In the genomic region with DNA sequence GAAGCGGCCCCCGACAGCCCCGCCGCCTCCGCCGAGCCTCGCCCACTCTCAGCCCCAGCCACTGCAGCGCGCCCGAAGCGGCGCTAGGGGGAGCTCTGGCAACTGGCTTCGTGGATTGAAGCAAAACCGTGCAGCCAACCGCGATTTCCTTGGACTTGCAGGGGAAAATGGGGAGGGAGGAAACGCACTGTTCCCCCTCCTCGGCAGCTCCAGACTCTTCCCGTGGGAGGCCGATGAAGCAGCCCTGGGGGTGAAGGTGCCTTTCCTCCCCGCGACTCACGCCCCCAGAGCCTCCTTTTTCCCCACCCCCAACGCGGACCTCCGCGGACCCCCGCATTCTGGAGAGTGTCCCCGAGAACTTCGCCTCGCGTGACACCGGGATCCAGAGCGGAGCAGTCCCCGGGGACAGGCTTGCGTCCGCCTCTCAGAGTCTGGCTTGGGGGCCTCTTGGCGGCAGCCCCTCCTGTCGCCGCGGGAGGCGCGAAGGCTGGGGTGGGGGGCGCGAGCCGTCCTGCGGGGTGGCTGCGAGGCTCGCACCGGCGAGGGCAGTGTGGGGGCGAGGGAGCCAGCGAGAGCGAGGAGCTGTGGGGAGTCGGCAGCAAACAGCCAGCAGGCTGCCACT, we compare ENCODE assay signal across 8 cellular contexts. TPM values are rescaled to one million over a fixed set of nuclear protein-coding genes. Genes with fewer than 3 reads are reported as not detected.
A peak's percentile ranks its signal among the peaks of the same experiment; 100 is the strongest.
DNase-seq lines count a peak whose midpoint lies in the region; ATAC-seq, FAIRE-seq and TF ChIP-seq lines count a peak whose summit lies in the region.

No MANE protein-coding gene starts in this region.

- peaks cover 28% of the 10 kb centered on the region for H3K4me1 Mint-ChIP-seq in chondrocyte (ENCODE audit: low read depth)

- H3K9me3 ChIP-seq in A549 (no peaks in the 10 kb centered on the region), GM23248 (ENCODE audit: low read depth) (no peaks in the 10 kb centered on the region)

- FAIRE-seq in A549 (lab: Jason Lieb, UNC) = no peak

- peak overlapping the region; percentile 98 for H3K27ac Mint-ChIP-seq in chondrocyte (ENCODE audit: unreplicated experiment)

- H3K4me3 ChIP-seq in A549 (peak overlapping the region; percentile 87), GM23248 (peak overlapping the region; percentile 91)

- TF ChIP-seq CTCF in A549 (IDR thresholded peaks at IDR 0.05) (peak; percentile 88), chondrocyte (IDR thresholded peaks at IDR 0.05) (peak; percentile 94)

- TF ChIP-seq RAD21 in A549 (conservative IDR thresholded peaks at IDR 0.05 in 1 of 2, IDR thresholded peaks at IDR 0.05 in 1 of 2) = peak; percentile 91 to 92

- H3K36me3 Mint-ChIP-seq in chondrocyte (ENCODE audit: low read depth) = peaks cover 5% of the 10 kb centered on the region

- H3K4me2 ChIP-seq in A549 = peak overlapping the region; percentile 96
- peak overlapping the region; percentile 87 for H3K4me2 ChIP-seq in GM23248 (ENCODE audit: unreplicated experiment)

- ATAC-seq in A549 (peak; percentile 16 to 63; a peak in 5 of 6 replicates), HG03139 (IDR thresholded peaks at IDR 0.05; ENCODE audit: unreplicated experiment) (no peak)

- 2% methylated on average over 25 of the region's 55 CpGs for WGBS in A549 (ENCODE audit: missing lambda C conversion rate)
- 1% methylated on average over 45 to 54 of the region's 55 CpGs for WGBS in GM23248 (ENCODE audit: low coverage in 1 of 2, low lambda C conversion rate in 2 of 2, missing lambda C conversion rate in 2 of 2), 2 experiments

- no peak; the same call in 1 of the 2 replicates for TF ChIP-seq POLR2A in A549 (IDR thresholded peaks at IDR 0.05; ENCODE audit: low read length)

- H3K27ac ChIP-seq in A549 = peak overlapping the region; percentile 99
- H3K27ac ChIP-seq in GM23248 = peak overlapping the region; percentile 97

- no peaks in the 10 kb centered on the region for H3K9me3 Mint-ChIP-seq in chondrocyte (ENCODE audit: low read depth)

- peak; percentile 89 to 93 for DNase-seq in A549 (ENCODE audit: low read depth in 1 of 2, low spot score in 1 of 2)
- DNase-seq in GM23248 = peak; percentile 96
- peak; percentile 74 for DNase-seq in NCI-H345 treated with DMSO at 0.1 percent for 48 hours (lab: John Stamatoyannopoulos, UW; ENCODE audit: unreplicated experiment)
- DNase-seq in activated CD4-positive, alpha-beta T cell treated with anti-CD3 and anti-CD28 coated beads for 4 hours = peak; percentile 66 to 85
- DNase-seq in chondrocyte (ENCODE audit: low spot score) = no peak
- peak; percentile 88 for DNase-seq in kidney tubule cell (ENCODE audit: low spot score)
- peak; percentile 87 for DNase-seq in stimulated activated CD4-positive, alpha-beta T cell treated with anti-CD3 and anti-CD28 coated beads, Interleukin-15, amount 100 ng/mL, for 24 hours

- in situ Hi-C loops in GM23248 (cut with MboI) = loop anchor here (10.0 kb wide), 1 partner anchor 311 kb away; no protein-coding TSS in a partner anchor

- H3K9ac ChIP-seq in GM23248 = peak overlapping the region; percentile 95

- POLR2A ChIA-PET in A549 (lab: Yijun Ruan, JAX) = interaction anchor here (0.6 to 7.3 kb wide), 27 partner anchors 7 to 452 kb away, joined by 3 to 171 read pairs (median 4); a partner anchor contains a TSS

- peak overlapping the region; percentile 55 for H2AFZ ChIP-seq in GM23248

- H3K4me1 ChIP-seq in A549 (peaks cover 45% of the 10 kb centered on the region), GM23248 (ENCODE audit: insufficient read depth) (peaks cover 22% of the 10 kb centered on the region)

- no peaks in the 10 kb centered on the region for H3K27me3 ChIP-seq in GM23248 (replicated peaks; ENCODE audit: insufficient read depth)

- peaks cover 26% of the 10 kb centered on the region for H3K79me2 ChIP-seq in GM23248 (ENCODE audit: insufficient read depth)

- no peaks in the 10 kb centered on the region for H4K20me1 ChIP-seq in GM23248 (ENCODE audit: insufficient read depth)

- TF ChIP-seq EP300 in A549 (IDR thresholded peaks at IDR 0.05) = no peak; a peak in 1 of 5 replicates

- H3K9me2 ChIP-seq in GM23248 (ENCODE audit: insufficient read depth) = no peaks in the 10 kb centered on the region

- H3K4me3 Mint-ChIP-seq in chondrocyte (ENCODE audit: unreplicated experiment) = peak overlapping the region; percentile 86

- H3K36me3 ChIP-seq in GM23248 (ENCODE audit: low read depth) = no peaks in the 10 kb centered on the region

- no peaks in the 10 kb centered on the region for H3K27me3 Mint-ChIP-seq in chondrocyte (ENCODE audit: low read depth)

- CTCF ChIA-PET in A549 (lab: Yijun Ruan, JAX) = interaction anchor here (0.6 to 38.0 kb wide), 71 partner anchors 8 to 630 kb away, joined by 3 to 1029 read pairs (median 4); a partner anchor contains a TSS

- H3F3A ChIP-seq in GM23248 (ENCODE audit: insufficient read depth) = peaks cover 29% of the 10 kb centered on the region

TF ChIP-seq in A549, 52 proteins besides CTCF, POLR2A, EP300 and RAD21:
- peak; percentile 53; the same call in 1 of the 2 replicates for TF ChIP-seq MAZ (IDR thresholded peaks at IDR 0.05; ENCODE audit: borderline replicate concordance, low read depth, low read length)
- 0 out of 2 replicates have a peak, but pooled peaks have one; percentile 20 for TF ChIP-seq HOXB13 (CRISPR knock-in tag; IDR thresholded peaks at IDR 0.05; ENCODE audit: low read depth)
- 0 out of 2 replicates have a peak, but pooled peaks have one; percentile 35 for TF ChIP-seq FOSB (CRISPR knock-in tag; IDR thresholded peaks at IDR 0.05)
- TF ChIP-seq EHMT2 (IDR thresholded peaks at IDR 0.05; ENCODE audit: low read depth) = no peak
- no peak; the same call in 1 of the 2 replicates for TF ChIP-seq TP53 (CRISPR knock-in tag; IDR thresholded peaks at IDR 0.05)
- TF ChIP-seq, protein P1, sequence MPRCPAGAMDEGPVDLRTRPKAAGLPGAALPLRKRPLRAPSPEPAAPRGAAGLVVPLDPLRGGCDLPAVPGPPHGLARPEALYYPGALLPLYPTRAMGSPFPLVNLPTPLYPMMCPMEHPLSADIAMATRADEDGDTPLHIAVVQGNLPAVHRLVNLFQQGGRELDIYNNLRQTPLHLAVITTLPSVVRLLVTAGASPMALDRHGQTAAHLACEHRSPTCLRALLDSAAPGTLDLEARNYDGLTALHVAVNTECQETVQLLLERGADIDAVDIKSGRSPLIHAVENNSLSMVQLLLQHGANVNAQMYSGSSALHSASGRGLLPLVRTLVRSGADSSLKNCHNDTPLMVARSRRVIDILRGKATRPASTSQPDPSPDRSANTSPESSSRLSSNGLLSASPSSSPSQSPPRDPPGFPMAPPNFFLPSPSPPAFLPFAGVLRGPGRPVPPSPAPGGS (IDR thresholded peaks at IDR 0.05) = no peak
- 0 out of 2 replicates have a peak, but pooled peaks have one; percentile 33 for TF ChIP-seq HOXB5 (CRISPR knock-in tag; IDR thresholded peaks at IDR 0.05)
- no peak for TF ChIP-seq KDM5A (IDR thresholded peaks at IDR 0.05)
- no peak for TF ChIP-seq FOSL2 (IDR thresholded peaks at IDR 0.05)
- no peak for TF ChIP-seq FOSL2 (CRISPR knock-in tag; IDR thresholded peaks at IDR 0.05)
- 0 out of 2 replicates have a peak, but pooled peaks have one; percentile 39 for TF ChIP-seq GATA3 (IDR thresholded peaks at IDR 0.05; ENCODE audit: borderline replicate concordance)
- TF ChIP-seq, protein P2, sequence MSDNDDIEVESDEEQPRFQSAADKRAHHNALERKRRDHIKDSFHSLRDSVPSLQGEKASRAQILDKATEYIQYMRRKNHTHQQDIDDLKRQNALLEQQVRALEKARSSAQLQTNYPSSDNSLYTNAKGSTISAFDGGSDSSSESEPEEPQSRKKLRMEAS (IDR thresholded peaks at IDR 0.05) = peak; percentile 81
- TF ChIP-seq HDAC2 (IDR thresholded peaks at IDR 0.05) = no peak
- no peak for TF ChIP-seq ESRRA (IDR thresholded peaks at IDR 0.05; ENCODE audit: borderline replicate concordance, low read length)
- TF ChIP-seq SMC3 (IDR thresholded peaks at IDR 0.05) = peak; percentile 90
- no peak for TF ChIP-seq EHF (CRISPR knock-in tag; IDR thresholded peaks at IDR 0.05)
- peak; percentile 56 to 68 for TF ChIP-seq JUN (IDR thresholded peaks at IDR 0.05)
- TF ChIP-seq, protein P3, sequence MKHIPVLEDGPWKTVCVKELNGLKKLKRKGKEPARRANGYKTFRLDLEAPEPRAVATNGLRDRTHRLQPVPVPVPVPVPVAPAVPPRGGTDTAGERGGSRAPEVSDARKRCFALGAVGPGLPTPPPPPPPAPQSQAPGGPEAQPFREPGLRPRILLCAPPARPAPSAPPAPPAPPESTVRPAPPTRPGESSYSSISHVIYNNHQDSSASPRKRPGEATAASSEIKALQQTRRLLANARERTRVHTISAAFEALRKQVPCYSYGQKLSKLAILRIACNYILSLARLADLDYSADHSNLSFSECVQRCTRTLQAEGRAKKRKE (CRISPR knock-in tag; IDR thresholded peaks at IDR 0.05; ENCODE audit: low read depth) = no peak
- TF ChIP-seq, protein P4, sequence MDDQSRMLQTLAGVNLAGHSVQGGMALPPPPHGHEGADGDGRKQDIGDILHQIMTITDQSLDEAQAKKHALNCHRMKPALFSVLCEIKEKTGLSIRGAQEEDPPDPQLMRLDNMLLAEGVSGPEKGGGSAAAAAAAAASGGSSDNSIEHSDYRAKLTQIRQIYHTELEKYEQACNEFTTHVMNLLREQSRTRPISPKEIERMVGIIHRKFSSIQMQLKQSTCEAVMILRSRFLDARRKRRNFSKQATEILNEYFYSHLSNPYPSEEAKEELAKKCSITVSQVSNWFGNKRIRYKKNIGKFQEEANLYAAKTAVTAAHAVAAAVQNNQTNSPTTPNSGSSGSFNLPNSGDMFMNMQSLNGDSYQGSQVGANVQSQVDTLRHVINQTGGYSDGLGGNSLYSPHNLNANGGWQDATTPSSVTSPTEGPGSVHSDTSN (IDR thresholded peaks at IDR 0.05) = 0 out of 2 replicates have a peak, but pooled peaks have one; percentile 39

RNA-seq across cellular contexts. Expression of a gene that starts 3.8 kb away (rescaled TPM):
- polyA plus RNA-seq in A549 (2011; rRNA removed) (16.8 and 25.1 TPM in 2 replicates), A549 (2017; fragmentation: RNase III; extraction: RNeasy Plus Mini Kit Qiagen cat#74134 plus additional on column Dnase treatment) (47.9 to 67.5 TPM (median 54.9 TPM) in 3 replicates), GM23248 (2016; fragmentation: Nextera tagmentation; extraction: Ambion mirVana) (4.0 and 4.3 TPM in 2 replicates)
- 51.4 and 90.0 TPM in 2 replicates for polyA plus RNA-seq in A549 (2012; cell fraction: cytosol; rRNA removed)
- 63.3 and 123 TPM in 2 replicates for polyA plus RNA-seq in A549 (2012; cell fraction: nucleus; rRNA removed)
- 18.1 and 21.3 TPM in 2 replicates for polyA minus RNA-seq in A549 (2011; rRNA and poly(A)+ RNA removed)
- total RNA-seq in GM23248 (2014; rRNA removed; shearing (Covaris generic)) = 69.4 and 81.7 TPM in 2 replicates
- total RNA-seq in chondrocyte = 37.2 to 56.5 TPM (median 38.6 TPM) in 3 replicates
